ENCODE assay signal across 14 cellular contexts in the genomic region with DNA sequence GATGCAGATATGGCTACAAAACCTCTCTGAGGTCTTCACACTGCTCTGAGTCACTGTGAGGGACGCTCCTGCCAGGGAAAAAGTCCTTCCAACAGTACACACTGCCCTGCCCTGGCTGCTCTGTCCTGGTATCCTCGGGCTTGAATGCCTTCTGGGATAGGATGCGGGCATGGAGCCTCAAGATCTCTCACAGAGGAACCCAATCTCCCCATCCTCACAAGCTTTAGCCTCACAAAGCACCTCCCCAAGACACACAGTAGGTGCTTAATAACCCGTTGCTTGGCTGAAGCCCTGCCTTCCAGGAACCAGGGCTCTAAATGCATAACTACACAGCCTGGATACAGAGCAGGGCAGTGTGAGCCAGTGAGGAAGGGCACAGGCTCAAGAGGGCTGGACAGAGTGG. TPM values are rescaled to one million over a fixed set of nuclear protein-coding genes. Genes with fewer than 3 reads are reported as not detected.
DNase-seq lines count a peak whose midpoint lies in the region; ATAC-seq and TF ChIP-seq lines count a peak whose summit lies in the region.
"Had no signal": no experiment of that assay in that cellular context is flagged by ENCODE, and none has a peak within 500 bp of the region (broad histone marks: within the 10 kb centered on the region; RNA-seq: fewer than 3 reads in every experiment).

No MANE protein-coding gene starts in this region.

- no peaks in the 10 kb centered on the region for H3K79me2 ChIP-seq in KMS-11 (ENCODE audit: insufficient read depth, low read depth)
- no peaks in the 10 kb centered on the region for H3K79me2 ChIP-seq in OCI-LY7 (ENCODE audit: insufficient read depth, low read depth, low read length)

- CTCF ChIA-PET in activated CD8-positive, alpha-beta memory T cell treated with anti-CD3 and anti-CD28 coated beads, Interleukin-2, amount 10 ng/mL, durations not matched to agents 7 days and 5 days (lab: Charles Lee): interaction anchor here (0.7 to 1.6 kb wide), 5 partner anchors 10 to 364 kb away, joined by 3 to 4 read pairs (median 3); no protein-coding TSS in a partner anchor
- CTCF ChIA-PET in OCI-LY7 (lab: Charles Lee; ENCODE audit: unreplicated experiment): no interaction called here

- no peaks in the 10 kb centered on the region for H3K36me3 ChIP-seq in KMS-11 (ENCODE audit: insufficient read depth)
- no peaks in the 10 kb centered on the region for H3K36me3 ChIP-seq in spleen
- H3K36me3 ChIP-seq in OCI-LY7 (ENCODE audit: insufficient read depth, low read length): no peaks in the 10 kb centered on the region
- H3K36me3 ChIP-seq: breast epithelium, pancreas, uterus had no signal

- TF ChIP-seq CTCF in KMS-11 (conservative IDR thresholded peaks at IDR 0.05; ENCODE audit: low read depth, low read length) (no peak), spleen (IDR thresholded peaks at IDR 0.05 in 8 of 11, conservative IDR thresholded peaks at IDR 0.05 in 3 of 11) (no peak), OCI-LY7 (conservative IDR thresholded peaks at IDR 0.05; ENCODE audit: low read length) (no peak)

- H3K9me3 ChIP-seq in spleen (no peaks in the 10 kb centered on the region), OCI-LY7 (ENCODE audit: low read length) (no peaks in the 10 kb centered on the region)
- H3K9me3 ChIP-seq: breast epithelium, pancreas, uterus had no signal

- no peaks in the 10 kb centered on the region for H3K9me2 ChIP-seq in OCI-LY7 (ENCODE audit: insufficient read depth, low read length)

- no peaks in the 10 kb centered on the region for H4K20me1 ChIP-seq in KMS-11 (ENCODE audit: insufficient read depth)
- H4K20me1 ChIP-seq in OCI-LY7 (ENCODE audit: insufficient read depth, low read length): no peaks in the 10 kb centered on the region

- no peak overlapping the region for H3K9ac ChIP-seq in KMS-11

- H3K4me3 ChIP-seq in KMS-11 (IDR thresholded peaks at IDR 0.05; ENCODE audit: insufficient read depth, low read depth, low read length) (no peak overlapping the region), spleen (no peak overlapping the region), OCI-LY7 (ENCODE audit: low read depth, low read length, poor library complexity, severe bottlenecking) (no peak overlapping the region)
- H3K4me3 ChIP-seq: uterus had no signal

- H3K27ac ChIP-seq in KMS-11 (no peak overlapping the region), spleen (no peak overlapping the region), OCI-LY7 (ENCODE audit: low read depth, low read length, poor library complexity, severe bottlenecking) (no peak overlapping the region)
- H3K27ac ChIP-seq: breast epithelium, HL-60, pancreas, uterus had no signal

- H3K27me3 ChIP-seq in KMS-11 (ENCODE audit: insufficient read depth, low read depth) (peaks cover 64% of the 10 kb centered on the region), spleen (replicated peaks in 1 of 7) (peaks cover 0 to 69% (median 18%) of the 10 kb centered on the region in 7 donors)
- H3K27me3 ChIP-seq: breast epithelium, pancreas, uterus had no signal

- BruUV-seq in OCI-LY7 (replicated peaks; lab: Mats Ljungman, UMichigan): no TSS peak

- H3K4me1 ChIP-seq in KMS-11 (ENCODE audit: low read depth, poor library complexity, severe bottlenecking) (no peaks in the 10 kb centered on the region), spleen (peaks cover 4 to 18% (median 10%) of the 10 kb centered on the region in 6 donors), OCI-LY7 (ENCODE audit: insufficient read depth, low read length, poor library complexity, severe bottlenecking) (no peaks in the 10 kb centered on the region)
- H3K4me1 ChIP-seq: uterus had no signal

- H3K4me3 Mint-ChIP-seq in activated CD8-positive, alpha-beta memory T cell treated with anti-CD3 and anti-CD28 coated beads, Interleukin-2, amount 10 ng/mL, durations not matched to agents 7 days and 5 days: peak overlapping the region; percentile 44
- H3K4me3 Mint-ChIP-seq in central memory CD8-positive, alpha-beta T cell: peak overlapping the region; percentile 51

- H3K9me3 Mint-ChIP-seq in activated CD8-positive, alpha-beta memory T cell treated with anti-CD3 and anti-CD28 coated beads, Interleukin-2, amount 10 ng/mL, durations not matched to agents 7 days and 5 days (ENCODE audit: low read depth): no peaks in the 10 kb centered on the region
- no peaks in the 10 kb centered on the region for H3K9me3 Mint-ChIP-seq in central memory CD8-positive, alpha-beta T cell

- H2AFZ ChIP-seq in KMS-11 (ENCODE audit: low read depth) (no peak overlapping the region), OCI-LY7 (ENCODE audit: low read length) (no peak overlapping the region)

- intact Hi-C loops in spleen (cut with DNase I; ENCODE audit: low total_unique reads): loop anchor here (10.0 kb wide), 1 partner anchor 145 kb away; no protein-coding TSS in a partner anchor
- intact Hi-C loops in OCI-LY7 (cut with micrococcal nuclease; ENCODE audit: unreplicated experiment): loop anchor here (5.0 kb wide), 2 partner anchors 302 to 428 kb away; no protein-coding TSS in a partner anchor

- POLR2A ChIA-PET in OCI-LY7 (lab: Charles Lee): no interaction called here

- no peak for ATAC-seq in activated CD8-positive, alpha-beta memory T cell treated with anti-CD3 and anti-CD28 coated beads, Interleukin-2, amount 10 ng/mL, durations not matched to agents 7 days and 5 days
- ATAC-seq in central memory CD8-positive, alpha-beta T cell (replicated peaks; ENCODE audit: extremely low read depth, poor library complexity, severe bottlenecking): no peak
- no peak for ATAC-seq in GM21367 (IDR thresholded peaks at IDR 0.05; ENCODE audit: unreplicated experiment)

- WGBS in spleen, 5 donors: 47 to 60% (median 52%) methylated on average over 4 of the region's 4 CpGs

- H3K27me3 Mint-ChIP-seq in activated CD8-positive, alpha-beta memory T cell treated with anti-CD3 and anti-CD28 coated beads, Interleukin-2, amount 10 ng/mL, durations not matched to agents 7 days and 5 days: peaks cover 27% of the 10 kb centered on the region
- H3K27me3 Mint-ChIP-seq in central memory CD8-positive, alpha-beta T cell: peaks cover 45% of the 10 kb centered on the region

- DNase-seq in activated CD8-positive, alpha-beta memory T cell treated with anti-CD3 and anti-CD28 coated beads, Interleukin-2, amount 10 ng/mL, durations not matched to agents 7 days and 5 days: no peak
- DNase-seq in activated CD8-positive, alpha-beta memory T cell treated with anti-CD3 and anti-CD28 coated beads, Interleukin-2, amount 50 U/mL, for 48 hours: no peak
- DNase-seq in central memory CD8-positive, alpha-beta T cell (ENCODE audit: low spot score in 2 of 2): no peak
- peak; percentile 24 for DNase-seq in spleen
- DNase-seq in HCEC 1CT: no peak
- DNase-seq in OCI-LY7 (ENCODE audit: low spot score): no peak
- DNase-seq: small intestine, uterus had no signal

- H3K4me1 Mint-ChIP-seq in activated CD8-positive, alpha-beta memory T cell treated with anti-CD3 and anti-CD28 coated beads, Interleukin-2, amount 10 ng/mL, durations not matched to agents 7 days and 5 days: peaks cover 7% of the 10 kb centered on the region
- peaks cover 8% of the 10 kb centered on the region for H3K4me1 Mint-ChIP-seq in central memory CD8-positive, alpha-beta T cell

- no peak overlapping the region for H3K27ac Mint-ChIP-seq in activated CD8-positive, alpha-beta memory T cell treated with anti-CD3 and anti-CD28 coated beads, Interleukin-2, amount 10 ng/mL, durations not matched to agents 7 days and 5 days
- H3K27ac Mint-ChIP-seq in central memory CD8-positive, alpha-beta T cell (ENCODE audit: low read depth): no peak overlapping the region

- H3K36me3 Mint-ChIP-seq in activated CD8-positive, alpha-beta memory T cell treated with anti-CD3 and anti-CD28 coated beads, Interleukin-2, amount 10 ng/mL, durations not matched to agents 7 days and 5 days: no peaks in the 10 kb centered on the region
- H3K36me3 Mint-ChIP-seq in central memory CD8-positive, alpha-beta T cell (ENCODE audit: insufficient read depth): peaks cover 12% of the 10 kb centered on the region

- no peak for TF ChIP-seq POLR2A in spleen (IDR thresholded peaks at IDR 0.05)

- H3K4me2 ChIP-seq in KMS-11 (peak overlapping the region; percentile 44; the same call in 1 of the 2 replicates), OCI-LY7 (ENCODE audit: low read length) (no peak overlapping the region)

RNA-seq across cellular contexts. Expression of gene RAP1GAP, which starts 9.2 kb away (rescaled TPM):
- under 1 TPM; 0.12 to 0.29 TPM for total RNA-seq in activated CD8-positive, alpha-beta memory T cell treated with anti-CD3 and anti-CD28 coated beads, Interleukin-2, amount 10 ng/mL, durations not matched to agents 7 days and 5 days
- total RNA-seq in spleen: 10 to 100 TPM in 1 of 7 donors, 1 to 10 TPM in 4, under 1 TPM in 2; 0.69 to 12.1 (median 1.0) TPM
- polyA plus RNA-seq in spleen: under 1 TPM; 0.30 to 0.67 (median 0.41) TPM
- not detected in 2 replicates for total RNA-seq in OCI-LY7 (2014; rRNA removed; shearing (Covaris generic))
- total RNA-seq in OCI-LY7 (2022): not detected in 2 replicates
- total RNA-seq: glomerular endothelial cell had no signal
